1 cellular context compared by ENCODE assay signal in genomic region chr17:55584861-55585260, GRCh38.
TF ChIP-seq lines count a peak whose summit lies in the region.

No MANE protein-coding gene starts in this region.

TF ChIP-seq in HepG2, 621 proteins besides CTCF, POLR2A, EP300 and RAD21 (continued from another document):
- peak; percentile 72 to 80 for TF ChIP-seq MAFK (conservative IDR thresholded peaks at IDR 0.05 in 1 of 2, IDR thresholded peaks at IDR 0.05 in 1 of 2; ENCODE audit: low read length in 2 of 2)
